In genomic region chr11:12930850-12931249, GRCh38 we compare ENCODE assay signal across 2 cellular contexts.
TF ChIP-seq lines count a peak whose summit lies in the region.

No MANE protein-coding gene starts in this region.

TF ChIP-seq in SK-N-SH treated with all-trans-retinoic acid at 6 μM for 48 hours, 23 proteins besides CTCF, POLR2A, EP300 and RAD21 (continued from another document):
- no peak for TF ChIP-seq CSRNP3 (CRISPR knock-in tag; IDR thresholded peaks at IDR 0.05)
- no peak for TF ChIP-seq TOX (CRISPR knock-in tag; IDR thresholded peaks at IDR 0.05; ENCODE audit: borderline replicate concordance)
- no peak for TF ChIP-seq ISL1 (CRISPR knock-in tag; IDR thresholded peaks at IDR 0.05)
- TF ChIP-seq ZNF8 (CRISPR knock-in tag; IDR thresholded peaks at IDR 0.05) = no peak
- no peak for TF ChIP-seq ESRRG (CRISPR knock-in tag; IDR thresholded peaks at IDR 0.05)
- TF ChIP-seq PPARA (CRISPR knock-in tag; IDR thresholded peaks at IDR 0.05; ENCODE audit: borderline replicate concordance) = no peak
- TF ChIP-seq ZC3H10 (CRISPR knock-in tag; IDR thresholded peaks at IDR 0.05) = no peak
- TF ChIP-seq SNAI2 (CRISPR knock-in tag; IDR thresholded peaks at IDR 0.05) = no peak
- TF ChIP-seq RARB (CRISPR knock-in tag; IDR thresholded peaks at IDR 0.05) = no peak
- no peak for TF ChIP-seq POU6F1 (CRISPR knock-in tag; IDR thresholded peaks at IDR 0.05; ENCODE audit: borderline replicate concordance, low read depth)
- no peak for TF ChIP-seq TSHZ2 (CRISPR knock-in tag; IDR thresholded peaks at IDR 0.05)
- no peak for TF ChIP-seq GLIS3 (CRISPR knock-in tag; IDR thresholded peaks at IDR 0.05)

TF ChIP-seq in SK-N-SH, 30 proteins besides CTCF, POLR2A, EP300 and RAD21 (continued from another document):
- TF ChIP-seq REST (IDR thresholded peaks at IDR 0.05; ENCODE audit: low read depth, low read length) (no peak), FOSL2 (IDR thresholded peaks at IDR 0.05; ENCODE audit: borderline replicate concordance, low read depth) (no peak)
